In genomic region chr3:37309945-37310665, GRCh38 we compare ENCODE assay signal across 25 cellular contexts.
DNase-seq lines count a peak whose midpoint lies in the region; ATAC-seq, FAIRE-seq and TF ChIP-seq lines count a peak whose summit lies in the region.
"Had no signal": no experiment of that assay in that cellular context is flagged by ENCODE, and none has a peak within 500 bp of the region (broad histone marks: within the 10 kb centered on the region; RNA-seq: fewer than 3 reads in every experiment).

No MANE protein-coding gene starts in this region.

- peaks cover 28% of the 10 kb centered on the region for H3K36me3 ChIP-seq in left ventricle myocardium inferior
- H3K36me3 ChIP-seq in right atrium auricular region, result no peaks in the 10 kb centered on the region
- H3K36me3 ChIP-seq in kidney (ENCODE audit: control insufficient read depth in 1 of 2, insufficient read depth in 2 of 2, low read length in 2 of 2), result peaks cover 6 to 12% of the 10 kb centered on the region in 2 donors
- H3K36me3 ChIP-seq: pancreas had no signal

- intact Hi-C loops in left ventricle myocardium inferior (cut with micrococcal nuclease) (no loop called here), head of caudate nucleus (cut with DNase I) (no loop called here), kidney (cut with DNase I) (no loop called here)

- DNase-seq in left ventricle myocardium inferior, result no peak
- no peak for DNase-seq in right atrium auricular region (ENCODE audit: low spot score)
- DNase-seq in NCI-H524 treated with DMSO at 0.1 percent for 48 hours (lab: John Stamatoyannopoulos, UW), result peak; percentile 46
- DNase-seq in immature natural killer cell, result no peak
- DNase-seq in activated CD4-positive, alpha-beta T cell treated with anti-CD3 and anti-CD28 coated beads, Interleukin-2, amount 10 ng/mL, durations not matched to agents 7 days and 5 days, result no peak
- DNase-seq in head of caudate nucleus, result no peak
- no peak for DNase-seq in kidney
- DNase-seq: brain microvascular endothelial cell; CD4-positive, alpha-beta T cell; DMS153; effector memory CD4-positive, alpha-beta T cell; esophagus squamous epithelium; H9; NCI-H1092 treated with DMSO at 0.1 percent for 48 hours; NCI-H2081; NCI-H446 treated with DMSO at 0.1 percent for 48 hours; pancreas; right lobe of liver; T-helper 2 cell had no signal

- POLR2A ChIA-PET in activated CD4-positive, alpha-beta T cell treated with anti-CD3 and anti-CD28 coated beads, Interleukin-2, amount 10 ng/mL, durations not matched to agents 7 days and 5 days (lab: Charles Lee), result no interaction called here

- peak overlapping the region in 2 of 5 donors; percentile 11 to 38 for H3K4me3 Mint-ChIP-seq in immature natural killer cell
- H3K4me3 Mint-ChIP-seq in activated CD4-positive, alpha-beta T cell treated with anti-CD3 and anti-CD28 coated beads, Interleukin-2, amount 10 ng/mL, durations not matched to agents 7 days and 5 days, result no peak overlapping the region
- H3K4me3 Mint-ChIP-seq: CD4-positive, alpha-beta T cell; H9 had no signal

- H3K4me3 ChIP-seq in left ventricle myocardium inferior (no peak overlapping the region), right atrium auricular region (no peak overlapping the region), kidney (ENCODE audit: low read length in 2 of 2) (no peak overlapping the region)
- H3K4me3 ChIP-seq: esophagus squamous epithelium, pancreas, right lobe of liver, SK-N-MC had no signal

- H3K27me3 Mint-ChIP-seq in immature natural killer cell (ENCODE audit: low read depth in 3 of 3), result no peaks in the 10 kb centered on the region
- no peaks in the 10 kb centered on the region for H3K27me3 Mint-ChIP-seq in activated CD4-positive, alpha-beta T cell treated with anti-CD3 and anti-CD28 coated beads, Interleukin-2, amount 10 ng/mL, durations not matched to agents 7 days and 5 days
- H3K27me3 Mint-ChIP-seq: CD4-positive, alpha-beta T cell had no signal

- H3K9me3 ChIP-seq in left ventricle myocardium inferior (replicated peaks) (no peaks in the 10 kb centered on the region), right atrium auricular region (no peaks in the 10 kb centered on the region), kidney (ENCODE audit: control insufficient read depth in 1 of 2, low read length in 2 of 2) (no peaks in the 10 kb centered on the region)
- H3K9me3 ChIP-seq: esophagus squamous epithelium, pancreas, right lobe of liver had no signal

- H3K27ac ChIP-seq in left ventricle myocardium inferior (replicated peaks) (peak overlapping the region; percentile 32), right atrium auricular region (no peak overlapping the region), kidney (ENCODE audit: low read depth in 2 of 2, low read length in 2 of 2) (no peak overlapping the region)
- H3K27ac ChIP-seq: brain microvascular endothelial cell, esophagus squamous epithelium, pancreas, right lobe of liver, RWPE1, SK-N-MC had no signal

- H3K27me3 ChIP-seq in left ventricle myocardium inferior (ENCODE audit: low read depth) (no peaks in the 10 kb centered on the region), right atrium auricular region (no peaks in the 10 kb centered on the region)
- H3K27me3 ChIP-seq: brain microvascular endothelial cell, esophagus squamous epithelium, pancreas, right lobe of liver had no signal

- no peak for ATAC-seq in esophagus mucosa
- ATAC-seq: pancreas had no signal

- H3K27ac Mint-ChIP-seq in immature natural killer cell, result peak overlapping the region in 5 of 6 donors; percentile 22 to 70 (median 64)
- no peak overlapping the region for H3K27ac Mint-ChIP-seq in activated CD4-positive, alpha-beta T cell treated with anti-CD3 and anti-CD28 coated beads, Interleukin-2, amount 10 ng/mL, durations not matched to agents 7 days and 5 days
- H3K27ac Mint-ChIP-seq: activated T-helper 2 cell treated with anti-CD3 and anti-CD28 coated beads, Interferon-gamma antibody, Interleukin-2, Interleukin-4, amounts not matched to agents 10 μg/mL and 5 μg/mL and 100 μg/mL, durations not matched to agents 14 hours and 24 hours and 36 hours had no signal

- H3K4me1 Mint-ChIP-seq in immature natural killer cell, result peaks cover 22 to 38% of the 10 kb centered on the region in 2 donors
- peaks cover 16% of the 10 kb centered on the region for H3K4me1 Mint-ChIP-seq in activated CD4-positive, alpha-beta T cell treated with anti-CD3 and anti-CD28 coated beads, Interleukin-2, amount 10 ng/mL, durations not matched to agents 7 days and 5 days

- peaks cover 0 to 5% (median 5%) of the 10 kb centered on the region in 3 donors for H3K36me3 Mint-ChIP-seq in immature natural killer cell
- peaks cover 12% of the 10 kb centered on the region for H3K36me3 Mint-ChIP-seq in activated CD4-positive, alpha-beta T cell treated with anti-CD3 and anti-CD28 coated beads, Interleukin-2, amount 10 ng/mL, durations not matched to agents 7 days and 5 days (ENCODE audit: low read depth)

- CTCF ChIA-PET in activated CD4-positive, alpha-beta T cell treated with anti-CD3 and anti-CD28 coated beads, Interleukin-2, amount 10 ng/mL, durations not matched to agents 7 days and 5 days (lab: Charles Lee), result interaction anchor here (1.8 kb wide), 1 partner anchor 11 kb away, joined by 5 read pairs; no protein-coding TSS in a partner anchor

- FAIRE-seq in kidney (lab: Jason Lieb, UNC), result no peak
- FAIRE-seq: colon, pancreas, urothelium cell line had no signal

- no peak overlapping the region for H3K9ac ChIP-seq in kidney (ENCODE audit: low read length in 2 of 2)

- H3K4me1 ChIP-seq in left ventricle myocardium inferior (peaks cover 33% of the 10 kb centered on the region), right atrium auricular region (peaks cover 0 to 18% of the 10 kb centered on the region in 2 donors), kidney (ENCODE audit: control insufficient read depth in 1 of 2, insufficient read depth in 1 of 2, low read depth in 1 of 2, low read length in 2 of 2) (no peaks in the 10 kb centered on the region)
- H3K4me1 ChIP-seq: esophagus squamous epithelium, right lobe of liver had no signal

- no peaks in the 10 kb centered on the region for H3K9me3 Mint-ChIP-seq in immature natural killer cell
- no peaks in the 10 kb centered on the region for H3K9me3 Mint-ChIP-seq in activated CD4-positive, alpha-beta T cell treated with anti-CD3 and anti-CD28 coated beads, Interleukin-2, amount 10 ng/mL, durations not matched to agents 7 days and 5 days
- H3K9me3 Mint-ChIP-seq: activated T-helper 2 cell treated with anti-CD3 and anti-CD28 coated beads, Interferon-gamma antibody, Interleukin-2, Interleukin-4, amounts not matched to agents 10 μg/mL and 5 μg/mL and 100 μg/mL, durations not matched to agents 14 hours and 24 hours and 36 hours; CD4-positive, alpha-beta T cell; H9 had no signal

- TF ChIP-seq CTCF in left ventricle myocardium inferior (IDR thresholded peaks at IDR 0.05; ENCODE audit: borderline replicate concordance), result no peak
- no peak for TF ChIP-seq CTCF in right atrium auricular region (IDR thresholded peaks at IDR 0.05)
- no peak for TF ChIP-seq CTCF in kidney (IDR thresholded peaks at IDR 0.05; ENCODE audit: borderline replicate concordance, extremely low read depth, insufficient read depth)
